ENCODE assay signal across 23 cellular contexts in the genomic region with DNA sequence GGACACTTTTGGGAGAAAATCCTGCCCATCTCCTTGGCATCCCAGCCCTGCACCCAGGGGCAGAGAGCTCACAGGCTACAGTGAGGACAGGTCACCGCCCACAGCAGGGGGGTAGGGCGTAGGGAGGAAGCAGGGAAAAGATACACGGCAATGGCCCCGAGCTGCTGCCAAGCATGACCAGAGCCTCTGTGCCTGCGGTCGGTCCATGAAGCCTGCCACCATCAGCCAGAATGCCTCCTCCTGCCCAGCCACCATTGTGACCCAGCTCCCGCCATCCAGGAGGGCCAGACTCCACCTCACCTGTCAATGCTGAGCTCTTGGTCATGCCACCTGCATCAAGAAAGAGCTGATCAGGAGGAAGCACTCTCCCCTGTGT.
"Had no signal": no experiment of that assay in that cellular context is flagged by ENCODE, and none has a peak within 500 bp of the region (broad histone marks: within the 10 kb centered on the region; RNA-seq: fewer than 3 reads in every experiment).

No MANE protein-coding gene starts in this region.

- DNase-seq: colonic mucosa; effector CD8-positive, alpha-beta T cell; foreskin keratinocyte; heart right ventricle; hippocampal formation; left colon; mesenchymal stem cell; mucosa of descending colon; naive B cell; sigmoid colon; stimulated activated CD4-positive, alpha-beta T cell treated with anti-CD3 and anti-CD28 coated beads, Interleukin-4, amount 100 ng/mL, for 4 hours; stimulated activated naive CD8-positive, alpha-beta T cell treated with anti-CD3 and anti-CD28 coated beads, Interleukin-15, Interleukin-2, amounts not matched to agents 100 U/mL and 50 U/mL, for 24 hours; substantia nigra had no signal

- H3K9me3 ChIP-seq: colonic mucosa, esophagus muscularis mucosa, gastroesophageal sphincter, heart right ventricle, mucosa of descending colon, neutrophil, sigmoid colon, thoracic aorta, tibial nerve, upper lobe of left lung, vagina had no signal

- H3K36me3 ChIP-seq: colonic mucosa, esophagus muscularis mucosa, gastroesophageal sphincter, heart right ventricle, neutrophil, sigmoid colon, thoracic aorta, tibial nerve, upper lobe of left lung, vagina had no signal

- H3K27me3 ChIP-seq: colonic mucosa, esophagus muscularis mucosa, gastroesophageal sphincter, sigmoid colon, tibial nerve, upper lobe of left lung, vagina had no signal

- H3K27ac ChIP-seq: colonic mucosa, esophagus muscularis mucosa, foreskin keratinocyte, gastroesophageal sphincter, heart right ventricle, neutrophil, parathyroid adenoma, sigmoid colon, thoracic aorta, tibial nerve, upper lobe of left lung, vagina had no signal

- ATAC-seq: foreskin keratinocyte; gastroesophageal sphincter; left colon; mucosa of descending colon; natural killer cell treated with Interleukin-12 subunit alpha and Interleukin-12 subunit beta and Interleukin-15 and Interleukin-18, amount 100 ng/mL, for 72 hours; stimulated activated memory B cell treated with anti-CD40 and anti-IgM and Interleukin-4, amounts not matched to agents 10 μg/mL and 1 μg/mL and 100 μg/mL, for 72 hours; stimulated activated naive CD8-positive, alpha-beta T cell treated with anti-CD3 and anti-CD28 coated beads, Interleukin-15, Interleukin-2, amounts not matched to agents 100 U/mL and 50 U/mL, for 24 hours had no signal

- H3K4me1 ChIP-seq: colonic mucosa, foreskin keratinocyte, sigmoid colon, upper lobe of left lung, vagina had no signal

- H3K4me3 ChIP-seq: colonic mucosa, esophagus muscularis mucosa, gastroesophageal sphincter, heart right ventricle, mucosa of descending colon, sigmoid colon, thoracic aorta, tibial nerve, upper lobe of left lung, vagina had no signal
